9 cellular contexts compared by ENCODE assay signal in the genomic region with DNA sequence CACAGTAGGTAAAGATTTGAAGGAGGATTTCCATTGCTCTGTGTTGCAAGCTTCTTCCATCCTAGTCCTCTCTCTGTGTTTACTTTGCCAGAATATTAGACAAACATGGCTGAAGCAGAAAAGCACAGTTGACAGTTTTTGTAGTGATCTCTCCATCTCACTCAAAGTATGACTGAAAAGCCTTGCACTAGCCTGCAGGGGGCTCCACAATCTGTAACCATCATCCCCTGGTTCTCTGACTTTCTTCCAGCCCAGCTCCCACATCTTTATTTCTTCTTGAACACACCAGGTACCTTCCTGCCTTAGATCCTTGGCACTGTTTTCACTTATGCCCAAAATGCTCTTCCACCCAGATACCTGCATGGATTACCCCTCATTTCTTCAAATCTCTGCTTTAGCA. TPM values are rescaled to one million over a fixed set of nuclear protein-coding genes. Genes with fewer than 3 reads are reported as not detected.
DNase-seq lines count a peak whose midpoint lies in the region; ATAC-seq and TF ChIP-seq lines count a peak whose summit lies in the region.
"Had no signal": no experiment of that assay in that cellular context is flagged by ENCODE, and none has a peak within 500 bp of the region (broad histone marks: within the 10 kb centered on the region; RNA-seq: fewer than 3 reads in every experiment).

No MANE protein-coding gene starts in this region.

- H3K4me1 Mint-ChIP-seq in osteocyte (ENCODE audit: unreplicated experiment): peaks cover 7% of the 10 kb centered on the region

- H3K27me3 ChIP-seq in body of pancreas: no peaks in the 10 kb centered on the region

- H3K36me3 ChIP-seq in body of pancreas (replicated peaks in 1 of 2; ENCODE audit: insufficient read depth in 1 of 2, low read depth in 2 of 2): no peaks in the 10 kb centered on the region

- peak; percentile 13 for DNase-seq in DMS 273 (lab: John Stamatoyannopoulos, UW; ENCODE audit: unreplicated experiment)
- DNase-seq in DMS 273 treated with DMSO at 0.1 percent for 48 hours (lab: John Stamatoyannopoulos, UW): no peak
- peak; percentile 25 to 54 (median 40) for DNase-seq in body of pancreas
- DNase-seq in osteocyte (ENCODE audit: extremely low spot score, unreplicated experiment): no peak
- DNase-seq in cerebellar nuclear complex (lab: John Stamatoyannopoulos, UW): no peak
- DNase-seq in GF-D8 (lab: John Stamatoyannopoulos, UW): no peak
- DNase-seq in NK-92 (lab: John Stamatoyannopoulos, UW; ENCODE audit: unreplicated experiment): no peak
- DNase-seq: 8988T had no signal

- H3K4me3 ChIP-seq in body of pancreas: no peak overlapping the region

- no peak overlapping the region for H3K27ac ChIP-seq in body of pancreas

- no peak for TF ChIP-seq POLR2A in body of pancreas (IDR thresholded peaks at IDR 0.05)

- H3K9me3 Mint-ChIP-seq in osteocyte (ENCODE audit: unreplicated experiment): no peaks in the 10 kb centered on the region

- no peak overlapping the region for H3K4me3 Mint-ChIP-seq in osteocyte (ENCODE audit: unreplicated experiment)

- H3K27me3 Mint-ChIP-seq in osteocyte (ENCODE audit: unreplicated experiment): no peaks in the 10 kb centered on the region

- H3K9me3 ChIP-seq in body of pancreas: no peaks in the 10 kb centered on the region

- no peaks in the 10 kb centered on the region for H3K4me1 ChIP-seq in body of pancreas

- peak; percentile 66 for ATAC-seq in HG02870 (IDR thresholded peaks at IDR 0.05; ENCODE audit: unreplicated experiment)
- no peak for ATAC-seq in body of pancreas

- TF ChIP-seq CTCF in body of pancreas (IDR thresholded peaks at IDR 0.05) (peak in 6 of 7 experiments; percentile 14 to 64 (median 42)), osteocyte (IDR thresholded peaks at IDR 0.05) (peak; percentile 39)

- H3K36me3 Mint-ChIP-seq in osteocyte (ENCODE audit: unreplicated experiment): peaks cover 3% of the 10 kb centered on the region

- intact Hi-C loops in body of pancreas (cut with DNase I): no loop called here

- no peak overlapping the region for H3K27ac Mint-ChIP-seq in osteocyte (ENCODE audit: unreplicated experiment)

RNA-seq across cellular contexts. Expression of a gene that starts 34.1 kb away (rescaled TPM):
- total RNA-seq in body of pancreas (10 to 100 TPM in 1 of 2 donors, under 1 TPM in 1; 0.66 to 14.3 TPM), osteocyte (0.97 and 1.8 TPM in 2 replicates)

Comparison
In these comparisons a context has a peak if more than half of its experiments do, and no peak if none do; other contexts are left out.
1. DNase-seq: peak in DMS 273 (single experiment) and body of pancreas (4 of 4); none in DMS 273 treated with DMSO at 0.1 percent for 48 hours (single experiment), osteocyte (single experiment), cerebellar nuclear complex (0 of 2), GF-D8 (single experiment) and NK-92 (single experiment).